ENCODE assay signal across 10 cellular contexts in genomic region chr7:33886100-33886623, GRCh38. TPM values are rescaled to one million over a fixed set of nuclear protein-coding genes. Genes with fewer than 3 reads are reported as not detected.
A peak's percentile ranks its signal among the peaks of the same experiment; 100 is the strongest.
DNase-seq lines count a peak whose midpoint lies in the region; ATAC-seq and TF ChIP-seq lines count a peak whose summit lies in the region.
"Had no signal": no experiment of that assay in that cellular context is flagged by ENCODE, and none has a peak within 500 bp of the region (broad histone marks: within the 10 kb centered on the region; RNA-seq: fewer than 3 reads in every experiment).

No MANE protein-coding gene starts in this region.

- 0 to 43% methylated on average over 1 to 2 of the region's 6 CpGs for WGBS in mesodermal cell (ENCODE audit: insufficient coverage in 2 of 2), 2 experiments

- peak; percentile 4; the same call in 1 of the 2 replicates for TF ChIP-seq CTCF in VCaP (conservative IDR thresholded peaks at IDR 0.05)

- H3K27me3 ChIP-seq in HUES48 (ENCODE audit: control insufficient read depth, insufficient read depth, low read length): no peaks in the 10 kb centered on the region

- H3K4me3 ChIP-seq in HUES48 (ENCODE audit: low read depth, low read length) (no peak overlapping the region), mesodermal cell (ENCODE audit: extremely low read depth, insufficient read depth, low read length, poor library complexity, severe bottlenecking) (no peak overlapping the region)

- H3K36me3 ChIP-seq in HUES48 (ENCODE audit: control insufficient read depth, insufficient read depth, low read length): no peaks in the 10 kb centered on the region
- no peaks in the 10 kb centered on the region for H3K36me3 ChIP-seq in mesodermal cell (ENCODE audit: control insufficient read depth, insufficient read depth, low read length)

- peak overlapping the region; percentile 77 for H3K27ac ChIP-seq in HUES48 (ENCODE audit: low read depth, low read length)
- H3K27ac ChIP-seq in VCaP: no peak overlapping the region
- H3K27ac ChIP-seq in mesodermal cell (ENCODE audit: low read depth, low read length, severe bottlenecking): peak overlapping the region; percentile 83
- H3K27ac ChIP-seq: 22Rv1, parathyroid adenoma had no signal

- no peaks in the 10 kb centered on the region for H3K9me3 ChIP-seq in HUES48 (ENCODE audit: control insufficient read depth, insufficient read depth, low read length)
- H3K9me3 ChIP-seq in mesodermal cell (ENCODE audit: control insufficient read depth, low read length): no peaks in the 10 kb centered on the region

- ATAC-seq in HG02610 (IDR thresholded peaks at IDR 0.05; ENCODE audit: unreplicated experiment) (no peak), HG03039 (IDR thresholded peaks at IDR 0.05; ENCODE audit: unreplicated experiment) (no peak)

- peak; percentile 60 for DNase-seq in DMS 273 (lab: John Stamatoyannopoulos, UW; ENCODE audit: unreplicated experiment)
- no peak for DNase-seq in DMS 273 treated with DMSO at 0.1 percent for 48 hours (lab: John Stamatoyannopoulos, UW)
- DNase-seq in GF-D8 (lab: John Stamatoyannopoulos, UW): no peak

- peaks cover 15% of the 10 kb centered on the region for H3K4me1 ChIP-seq in HUES48 (ENCODE audit: control insufficient read depth, insufficient read depth, low read length)
- H3K4me1 ChIP-seq in mesodermal cell (ENCODE audit: control insufficient read depth, insufficient read depth, low read length, poor library complexity, severe bottlenecking): peaks cover 41% of the 10 kb centered on the region

- H3K9ac ChIP-seq in HUES48 (ENCODE audit: low read depth, low read length): no peak overlapping the region
- H3K9ac ChIP-seq: parathyroid adenoma had no signal

RNA-seq across cellular contexts. Expression of gene BMPER, which starts 19.2 kb away (rescaled TPM):
- 54.1 TPM for polyA plus RNA-seq in mesodermal cell (2013, experiment 1 of 2)
- polyA plus RNA-seq in mesodermal cell (2013, experiment 2 of 2): 52.9 TPM
